Comparison of ENCODE assay signal across 18 cellular contexts in the genomic region with DNA sequence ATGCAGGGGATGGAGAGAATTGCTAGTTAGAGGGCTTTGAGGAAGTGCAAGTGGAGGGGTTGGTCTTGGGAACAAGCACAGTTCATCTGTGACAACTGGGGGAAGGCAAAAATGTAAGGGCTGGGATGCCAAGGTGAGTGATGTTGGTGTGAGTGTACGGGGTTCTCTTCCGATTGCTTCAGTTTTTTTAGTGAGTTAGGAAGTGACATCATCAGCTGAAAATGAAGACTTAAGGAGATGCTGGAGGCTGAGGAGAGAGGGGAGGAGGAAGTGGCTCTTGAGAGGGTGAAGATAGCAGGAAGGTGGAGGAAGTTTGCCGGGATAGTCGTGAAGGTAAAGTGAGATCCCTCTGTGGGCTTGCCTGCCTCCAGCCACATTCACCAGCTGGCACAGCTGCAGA. TPM values are rescaled to one million over a fixed set of nuclear protein-coding genes. Genes with fewer than 3 reads are reported as not detected.
DNase-seq lines count a peak whose midpoint lies in the region; ATAC-seq, FAIRE-seq and TF ChIP-seq lines count a peak whose summit lies in the region.
"Had no signal": no experiment of that assay in that cellular context is flagged by ENCODE, and none has a peak within 500 bp of the region (broad histone marks: within the 10 kb centered on the region; RNA-seq: fewer than 3 reads in every experiment).

No MANE protein-coding gene starts in this region.

- H3K56ac ChIP-seq in mesendoderm (ENCODE audit: low read length), result no peak overlapping the region

- peaks cover 25% of the 10 kb centered on the region for H3K79me1 ChIP-seq in mesendoderm (ENCODE audit: low read length)

- in situ Hi-C loops in GM23248 (cut with MboI), result no loop called here

- H3K27me3 Mint-ChIP-seq in activated CD8-positive, alpha-beta T cell treated with anti-CD3 and anti-CD28 coated beads for 36 hours, result no peaks in the 10 kb centered on the region
- no peaks in the 10 kb centered on the region for H3K27me3 Mint-ChIP-seq in effector memory CD8-positive, alpha-beta T cell

- no TSS peak for BruUV-seq in endothelial cell of umbilical vein (replicated peaks; lab: Mats Ljungman, UMichigan)

- no peak overlapping the region for H3K27ac ChIP-seq in GM23248
- no peak overlapping the region for H3K27ac ChIP-seq in endothelial cell of umbilical vein (ENCODE audit: insufficient read depth, low read depth, low read length)
- H3K27ac ChIP-seq in mesendoderm (ENCODE audit: low read depth, low read length), result peak overlapping the region; percentile 24
- H3K27ac ChIP-seq in uterus, result no peak overlapping the region
- H3K27ac ChIP-seq: tibial artery had no signal

- peak overlapping the region; percentile 24 for H3K4me2 ChIP-seq in GM23248 (ENCODE audit: unreplicated experiment)
- H3K4me2 ChIP-seq in endothelial cell of umbilical vein (ENCODE audit: insufficient read depth, low read length), result peak overlapping the region; percentile 23
- no peak overlapping the region for H3K4me2 ChIP-seq in mesendoderm (ENCODE audit: low read length)

- no peak overlapping the region for H2AK5ac ChIP-seq in mesendoderm (ENCODE audit: low read length)

- H3K9me3 ChIP-seq in GM23248 (ENCODE audit: low read depth) (no peaks in the 10 kb centered on the region), endothelial cell of umbilical vein (replicated peaks; ENCODE audit: control insufficient read depth, insufficient read depth, low read length) (no peaks in the 10 kb centered on the region), uterus (no peaks in the 10 kb centered on the region)
- H3K9me3 ChIP-seq: tibial artery had no signal

- H3K36me3 ChIP-seq in GM23248 (ENCODE audit: low read depth) (0 out of 2 replicates have a peak, but pooled peaks cover 2% of the 10 kb centered on the region), endothelial cell of umbilical vein (ENCODE audit: control insufficient read depth in 2 of 2, extremely low read depth in 1 of 2, insufficient read depth in 2 of 2, low read length in 2 of 2) (peaks cover 0 to 19% of the 10 kb centered on the region in 2 experiments), mesendoderm (ENCODE audit: control insufficient read depth, insufficient read depth, low read length) (peaks cover 33% of the 10 kb centered on the region), uterus (no peaks in the 10 kb centered on the region)
- H3K36me3 ChIP-seq: tibial artery had no signal

- H2BK120ac ChIP-seq in mesendoderm (ENCODE audit: low read depth, low read length), result no peak overlapping the region

- H3K36me3 Mint-ChIP-seq in activated CD8-positive, alpha-beta T cell treated with anti-CD3 and anti-CD28 coated beads for 36 hours (ENCODE audit: low read depth), result peaks cover 40% of the 10 kb centered on the region
- no peaks in the 10 kb centered on the region for H3K36me3 Mint-ChIP-seq in effector memory CD8-positive, alpha-beta T cell (ENCODE audit: insufficient read depth)
- H3K36me3 Mint-ChIP-seq: immature natural killer cell had no signal

- H4K20me1 ChIP-seq in GM23248 (ENCODE audit: insufficient read depth), result no peaks in the 10 kb centered on the region
- no peaks in the 10 kb centered on the region for H4K20me1 ChIP-seq in endothelial cell of umbilical vein (replicated peaks; ENCODE audit: control insufficient read depth, extremely low read depth, insufficient read depth, low read length)

- no peak overlapping the region for H4K8ac ChIP-seq in mesendoderm (ENCODE audit: low read depth, low read length)

- no peak overlapping the region for H3K4me3 ChIP-seq in GM23248
- H3K4me3 ChIP-seq in endothelial cell of umbilical vein (replicated peaks in 1 of 3; ENCODE audit: insufficient read depth in 1 of 3, low read depth in 1 of 3, low read length in 3 of 3), result no peak overlapping the region
- H3K4me3 ChIP-seq in mesendoderm (ENCODE audit: low read length), result no peak overlapping the region
- no peak overlapping the region for H3K4me3 ChIP-seq in uterus
- H3K4me3 ChIP-seq: tibial artery had no signal

- H3K27me3 ChIP-seq in GM23248 (replicated peaks; ENCODE audit: insufficient read depth) (no peaks in the 10 kb centered on the region), endothelial cell of umbilical vein (ENCODE audit: control insufficient read depth in 2 of 2, insufficient read depth in 2 of 2, low read length in 2 of 2) (no peaks in the 10 kb centered on the region), mesendoderm (ENCODE audit: insufficient read depth, low read length, poor library complexity) (no peaks in the 10 kb centered on the region), uterus (no peaks in the 10 kb centered on the region)

- TF ChIP-seq POLR2A in endothelial cell of umbilical vein (IDR thresholded peaks at IDR 0.05; ENCODE audit: low read depth, low read length) (no peak), uterus (IDR thresholded peaks at IDR 0.05) (no peak)

- no peak overlapping the region for H3K4ac ChIP-seq in mesendoderm (ENCODE audit: low read depth, low read length)

- 45 to 49% methylated on average over 4 of the region's 4 CpGs for WGBS in GM23248 (ENCODE audit: low coverage in 1 of 2, low lambda C conversion rate in 2 of 2, missing lambda C conversion rate in 2 of 2), 2 experiments
- WGBS in mesendoderm (ENCODE audit: extremely low coverage, insufficient coverage, low lambda C conversion rate), result no CpG with 5 or more reads among the region's 4 CpGs

- no peaks in the 10 kb centered on the region for H3K9me3 Mint-ChIP-seq in activated CD8-positive, alpha-beta T cell treated with anti-CD3 and anti-CD28 coated beads for 36 hours
- H3K9me3 Mint-ChIP-seq in effector memory CD8-positive, alpha-beta T cell, result no peaks in the 10 kb centered on the region
- H3K9me3 Mint-ChIP-seq: immature natural killer cell had no signal

- no peak overlapping the region for H3K9ac ChIP-seq in GM23248
- no peak overlapping the region for H3K9ac ChIP-seq in endothelial cell of umbilical vein (replicated peaks; ENCODE audit: extremely low read depth, insufficient read depth, low read length)
- no peak overlapping the region for H3K9ac ChIP-seq in mesendoderm (ENCODE audit: low read length)

- H3F3A ChIP-seq in GM23248 (ENCODE audit: insufficient read depth), result no peaks in the 10 kb centered on the region

- H3K9me1 ChIP-seq in endothelial cell of umbilical vein (replicated peaks; ENCODE audit: control insufficient read depth, extremely low read depth, insufficient read depth, low read length), result no peaks in the 10 kb centered on the region

- peaks cover 12% of the 10 kb centered on the region for H3K79me2 ChIP-seq in GM23248 (ENCODE audit: insufficient read depth)
- H3K79me2 ChIP-seq in endothelial cell of umbilical vein (ENCODE audit: control insufficient read depth, insufficient read depth, low read length), result peaks cover 26% of the 10 kb centered on the region
- H3K79me2 ChIP-seq in mesendoderm (ENCODE audit: control insufficient read depth, insufficient read depth, low read length), result peaks cover 9% of the 10 kb centered on the region

- no peak overlapping the region for H2BK15ac ChIP-seq in mesendoderm (replicated peaks; ENCODE audit: low read depth)

- dilution Hi-C loops in endothelial cell of umbilical vein (cut with MboI; ENCODE audit: extremely low pct_ligation_motif_present, low sequenced_read_pairs), result no loop called here

- H4K5ac ChIP-seq in mesendoderm (ENCODE audit: low read length), result no peak overlapping the region

- ATAC-seq in activated CD8-positive, alpha-beta T cell treated with anti-CD3 and anti-CD28 coated beads for 36 hours, result no peak
- ATAC-seq in effector memory CD8-positive, alpha-beta T cell (replicated peaks), result no peak
- ATAC-seq: activated CD4-positive, CD25-positive, alpha-beta regulatory T cell treated with anti-CD3 and anti-CD28 coated beads, Interleukin-2, amount 50 U/mL, for 24 hours had no signal

- no peak overlapping the region for H2BK5ac ChIP-seq in mesendoderm (ENCODE audit: low read length)

- TF ChIP-seq CTCF in endothelial cell of umbilical vein (IDR thresholded peaks at IDR 0.05; ENCODE audit: extremely low read depth in 1 of 2, insufficient read depth in 1 of 2, low read depth in 1 of 2, low read length in 2 of 2), result no peak
- TF ChIP-seq CTCF in uterus (IDR thresholded peaks at IDR 0.05), result no peak
- TF ChIP-seq CTCF in activated CD8-positive, alpha-beta T cell treated with anti-CD3 and anti-CD28 coated beads for 36 hours (IDR thresholded peaks at IDR 0.05), result no peak

- no peak overlapping the region for H3K4me3 Mint-ChIP-seq in activated CD8-positive, alpha-beta T cell treated with anti-CD3 and anti-CD28 coated beads for 36 hours
- H3K4me3 Mint-ChIP-seq in effector memory CD8-positive, alpha-beta T cell, result no peak overlapping the region
- H3K4me3 Mint-ChIP-seq: immature natural killer cell had no signal

- H3K27ac Mint-ChIP-seq in activated CD8-positive, alpha-beta T cell treated with anti-CD3 and anti-CD28 coated beads for 36 hours, result no peak overlapping the region
- H3K27ac Mint-ChIP-seq in effector memory CD8-positive, alpha-beta T cell, result no peak overlapping the region
- H3K27ac Mint-ChIP-seq: immature natural killer cell had no signal

- POLR2A ChIA-PET in endothelial cell of umbilical vein (lab: Charles Lee), result no interaction called here
- POLR2A ChIA-PET in activated CD8-positive, alpha-beta T cell treated with anti-CD3 and anti-CD28 coated beads for 36 hours (lab: Charles Lee), result no interaction called here

- CTCF ChIA-PET in endothelial cell of umbilical vein (lab: Charles Lee), result interaction anchor here (1.2 kb wide), 1 partner anchor 229 kb away, joined by 3 read pairs; no protein-coding TSS in a partner anchor
- CTCF ChIA-PET in activated CD8-positive, alpha-beta T cell treated with anti-CD3 and anti-CD28 coated beads for 36 hours (lab: Charles Lee), result interaction anchor here (1.9 kb wide), 1 partner anchor 14 kb away, joined by 4 read pairs; no protein-coding TSS in a partner anchor

- H3K4me1 ChIP-seq in GM23248 (ENCODE audit: insufficient read depth) (peaks cover 17% of the 10 kb centered on the region), endothelial cell of umbilical vein (ENCODE audit: control insufficient read depth, extremely low read depth, insufficient read depth, low read length) (peaks cover 14% of the 10 kb centered on the region), mesendoderm (ENCODE audit: control insufficient read depth, low read depth, low read length) (no peaks in the 10 kb centered on the region), uterus (no peaks in the 10 kb centered on the region)
- H3K4me1 ChIP-seq: tibial artery had no signal

- no peaks in the 10 kb centered on the region for H3K9me2 ChIP-seq in GM23248 (ENCODE audit: insufficient read depth)

- H3K23ac ChIP-seq in mesendoderm (ENCODE audit: low read length), result no peak overlapping the region

- intact Hi-C loops in endothelial cell of umbilical vein (cut with micrococcal nuclease), result no loop called here
- intact Hi-C loops in uterus (cut with DNase I; ENCODE audit: low total_unique reads), result no loop called here
- intact Hi-C loops in activated CD8-positive, alpha-beta T cell treated with anti-CD3 and anti-CD28 coated beads for 36 hours (cut with micrococcal nuclease), result no loop called here

- DNase-seq in GM23248, result peak; percentile 76
- DNase-seq in RCC 7860 (ENCODE audit: low spot score), result peak; percentile 20
- DNase-seq in endothelial cell of umbilical vein (ENCODE audit: low read depth, low spot score), result peak; percentile 15
- peak; percentile 24 for DNase-seq in mesendoderm
- DNase-seq in uterus, result no peak
- DNase-seq in inferior parietal cortex (ENCODE audit: extremely low spot score), result no peak
- no peak for DNase-seq in activated CD8-positive, alpha-beta T cell treated with anti-CD3 and anti-CD28 coated beads for 36 hours
- DNase-seq in effector memory CD8-positive, alpha-beta T cell, result no peak
- DNase-seq: activated CD8-positive, alpha-beta memory T cell treated with anti-CD3 and anti-CD28 coated beads, Interleukin-2, amount 50 U/mL, for 48 hours; activated naive CD4-positive, alpha-beta T cell treated with Interleukin-2 at 50 U/mL for 16 hours; caudate nucleus; DMS53; immature natural killer cell; MM.1S; NCI-H82; small intestine; tibial artery had no signal

- no peaks in the 10 kb centered on the region for H3K4me1 Mint-ChIP-seq in activated CD8-positive, alpha-beta T cell treated with anti-CD3 and anti-CD28 coated beads for 36 hours (ENCODE audit: low read depth)
- H3K4me1 Mint-ChIP-seq in effector memory CD8-positive, alpha-beta T cell (ENCODE audit: low read depth in 2 of 2), result no peaks in the 10 kb centered on the region
- H3K4me1 Mint-ChIP-seq: immature natural killer cell had no signal

- peak overlapping the region; percentile 68 for H2AFZ ChIP-seq in GM23248
- H2AFZ ChIP-seq in endothelial cell of umbilical vein (ENCODE audit: low read depth, low read length), result peak overlapping the region; percentile 27

- no peak for FAIRE-seq in RCC 7860 (lab: Jason Lieb, UNC)
- FAIRE-seq in endothelial cell of umbilical vein (lab: Jason Lieb, UNC), result peak; percentile 48
- FAIRE-seq: small intestine had no signal

- H3K18ac ChIP-seq in mesendoderm (ENCODE audit: low read length), result no peak overlapping the region

RNA-seq across cellular contexts. Expression of a gene that starts 12.7 kb away (rescaled TPM):
- total RNA-seq in GM23248 (2014; rRNA removed; shearing (Covaris generic)), result 2.3 and 2.4 TPM in 2 replicates
- 1.2 and 1.3 TPM in 2 replicates for polyA plus RNA-seq in GM23248 (2016; fragmentation: Nextera tagmentation; extraction: Ambion mirVana)
- total RNA-seq in endothelial cell of umbilical vein, result 19.4 and 20.5 TPM in 2 replicates
- 4.8 and 4.9 TPM in 2 replicates for polyA plus RNA-seq in endothelial cell of umbilical vein
- polyA plus RNA-seq in endothelial cell of umbilical vein (2011; cell fraction: cytosol; rRNA removed), result 4.3 and 4.6 TPM in 2 replicates
- 14.2 and 18.7 TPM in 2 replicates for polyA plus RNA-seq in endothelial cell of umbilical vein (2011; cell fraction: nucleus; rRNA removed)
- polyA plus RNA-seq in endothelial cell of umbilical vein (2012), result 3.5 and 5.5 TPM in 2 replicates
- 12.8 and 13.3 TPM in 2 replicates for polyA minus RNA-seq in endothelial cell of umbilical vein
- polyA minus RNA-seq in endothelial cell of umbilical vein (2011; cell fraction: cytosol; rRNA and poly(A)+ RNA removed), result 23.1 TPM
- 12.7 and 16.9 TPM in 2 replicates for polyA minus RNA-seq in endothelial cell of umbilical vein (2011; cell fraction: nucleus; rRNA and poly(A)+ RNA removed)
- 14.0 TPM for polyA plus RNA-seq in mesendoderm (2013, experiment 1 of 2)
- polyA plus RNA-seq in mesendoderm (2013, experiment 2 of 2), result 14.1 TPM
- 1 to 10 TPM in 1 of 4 donors, under 1 TPM in 1, not detected in 2; under 0.01 to 3.7 TPM for total RNA-seq in uterus
- total RNA-seq in activated CD8-positive, alpha-beta T cell treated with anti-CD3 and anti-CD28 coated beads for 36 hours, result 10 to 100 TPM; 27.0 to 29.2 TPM

Comparison
In these comparisons a context has a peak if more than half of its experiments do, and no peak if none do; other contexts are left out.
1. DNase-seq: peak in GM23248 (single experiment), RCC 7860 (single experiment), endothelial cell of umbilical vein (single experiment) and mesendoderm (single experiment); none in uterus (0 of 2), inferior parietal cortex (single experiment), activated CD8-positive, alpha-beta T cell treated with anti-CD3 and anti-CD28 coated beads for 36 hours (single experiment) and effector memory CD8-positive, alpha-beta T cell (0 of 3).